10 cellular contexts compared by ENCODE assay signal in the genomic region with DNA sequence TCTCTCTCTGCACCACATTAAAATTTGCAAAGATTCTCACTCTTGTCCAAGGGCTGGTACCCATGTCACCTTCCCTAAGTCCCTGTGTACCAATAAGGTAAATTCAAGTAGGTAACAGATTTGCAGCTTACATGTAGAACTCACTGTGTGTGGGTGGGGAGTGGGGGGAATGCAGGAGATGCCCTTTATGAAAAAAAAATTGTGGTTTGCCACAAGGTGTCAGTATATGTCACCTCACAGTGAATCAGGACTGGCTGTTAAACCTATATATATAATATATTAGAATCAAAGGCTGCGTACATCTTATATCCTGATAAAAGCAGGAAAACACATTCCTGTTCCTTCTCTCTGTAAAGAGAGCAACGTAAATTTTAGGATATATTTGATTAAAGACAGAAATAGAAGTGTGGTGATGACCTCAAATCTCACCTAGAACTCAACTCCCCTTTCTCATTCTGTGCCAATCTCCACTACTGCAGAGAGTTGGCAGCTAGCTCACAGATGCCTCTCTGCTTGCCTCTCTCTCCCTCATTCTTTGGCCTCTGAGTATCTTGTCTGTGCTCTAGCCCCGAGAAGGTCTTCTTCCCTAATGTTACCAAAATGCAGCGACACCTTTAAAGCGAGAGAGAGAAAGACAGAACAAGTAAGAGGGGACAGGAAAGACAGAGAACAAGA. TPM values are rescaled to one million over a fixed set of nuclear protein-coding genes. Genes with fewer than 3 reads are reported as not detected.
DNase-seq lines count a peak whose midpoint lies in the region; ATAC-seq and TF ChIP-seq lines count a peak whose summit lies in the region.
"Had no signal": no experiment of that assay in that cellular context is flagged by ENCODE, and none has a peak within 500 bp of the region (broad histone marks: within the 10 kb centered on the region; RNA-seq: fewer than 3 reads in every experiment).

No MANE protein-coding gene starts in this region.

- BruUV-seq in OCI-LY7 (replicated peaks; lab: Mats Ljungman, UMichigan) = no TSS peak

- H3K36me3 ChIP-seq in cardiac muscle cell (no peaks in the 10 kb centered on the region), OCI-LY7 (ENCODE audit: insufficient read depth, low read length) (no peaks in the 10 kb centered on the region)

- H2AFZ ChIP-seq in OCI-LY7 (ENCODE audit: low read length) = peak overlapping the region; percentile 15; the same call in 1 of the 2 replicates

- peak; percentile 6 for TF ChIP-seq CTCF in cardiac muscle cell (IDR thresholded peaks at IDR 0.05; ENCODE audit: low read depth, low read length)
- TF ChIP-seq CTCF in OCI-LY7 (conservative IDR thresholded peaks at IDR 0.05; ENCODE audit: low read length) = peak; percentile 77

- H3K27me3 ChIP-seq in cardiac muscle cell = no peaks in the 10 kb centered on the region

- no peak overlapping the region for H3K4me2 ChIP-seq in OCI-LY7 (ENCODE audit: low read length)

- H3K27ac ChIP-seq in cardiac muscle cell (no peak overlapping the region), OCI-LY7 (ENCODE audit: low read depth, low read length, poor library complexity, severe bottlenecking) (no peak overlapping the region), epithelial cell of prostate (peak overlapping the region; percentile 67)

- no peaks in the 10 kb centered on the region for H3K9me2 ChIP-seq in OCI-LY7 (ENCODE audit: insufficient read depth, low read length)

- CTCF ChIA-PET in OCI-LY7 (lab: Charles Lee; ENCODE audit: unreplicated experiment) = no interaction called here

- ATAC-seq in left ventricle myocardium superior (no peak), HG02798 (IDR thresholded peaks at IDR 0.05; ENCODE audit: poor library complexity, unreplicated experiment) (no peak)
- ATAC-seq in stimulated activated effector memory CD8-positive, alpha-beta T cell treated with anti-CD3 and anti-CD28 coated beads, Interleukin-12 subunit alpha, Interleukin-12 subunit beta, amount 100 ng/mL, for 72 hours = peak; percentile 68

- POLR2A ChIA-PET in OCI-LY7 (lab: Charles Lee) = no interaction called here

- no peak overlapping the region for H3K27ac Mint-ChIP-seq in stimulated activated effector memory CD8-positive, alpha-beta T cell treated with anti-CD3 and anti-CD28 coated beads, Interleukin-12 subunit alpha, Interleukin-12 subunit beta, amount 100 ng/mL, for 72 hours

- no peaks in the 10 kb centered on the region for H3K36me3 Mint-ChIP-seq in stimulated activated effector memory CD8-positive, alpha-beta T cell treated with anti-CD3 and anti-CD28 coated beads, Interleukin-12 subunit alpha, Interleukin-12 subunit beta, amount 100 ng/mL, for 72 hours

- no peaks in the 10 kb centered on the region for H3K79me2 ChIP-seq in OCI-LY7 (ENCODE audit: insufficient read depth, low read depth, low read length)

- H3K4me3 Mint-ChIP-seq in stimulated activated effector memory CD8-positive, alpha-beta T cell treated with anti-CD3 and anti-CD28 coated beads, Interleukin-12 subunit alpha, Interleukin-12 subunit beta, amount 100 ng/mL, for 72 hours = no peak overlapping the region

- H3K9me3 ChIP-seq in cardiac muscle cell (ENCODE audit: low read depth) (no peaks in the 10 kb centered on the region), OCI-LY7 (ENCODE audit: low read length) (peaks cover 11% of the 10 kb centered on the region; the same call in 1 of the 2 replicates)

- no peak overlapping the region for H3K4me3 ChIP-seq in cardiac muscle cell
- no peak overlapping the region for H3K4me3 ChIP-seq in OCI-LY7 (ENCODE audit: low read depth, low read length, poor library complexity, severe bottlenecking)

- H3K9me3 Mint-ChIP-seq in stimulated activated effector memory CD8-positive, alpha-beta T cell treated with anti-CD3 and anti-CD28 coated beads, Interleukin-12 subunit alpha, Interleukin-12 subunit beta, amount 100 ng/mL, for 72 hours = peaks cover 2% of the 10 kb centered on the region

- no peaks in the 10 kb centered on the region for H4K20me1 ChIP-seq in OCI-LY7 (ENCODE audit: insufficient read depth, low read length)

- H3K4me1 Mint-ChIP-seq in stimulated activated effector memory CD8-positive, alpha-beta T cell treated with anti-CD3 and anti-CD28 coated beads, Interleukin-12 subunit alpha, Interleukin-12 subunit beta, amount 100 ng/mL, for 72 hours = peaks cover 13% of the 10 kb centered on the region

- intact Hi-C loops in left ventricle myocardium superior (cut with micrococcal nuclease) = no loop called here
- intact Hi-C loops in OCI-LY7 (cut with micrococcal nuclease; ENCODE audit: unreplicated experiment) = loop anchor here (2.0 kb wide), 1 partner anchor 111 kb away; no protein-coding TSS in a partner anchor

- DNase-seq in cardiac muscle cell (ENCODE audit: low read depth in 1 of 2, low spot score in 1 of 2) (no peak), left ventricle myocardium superior (no peak), OCI-LY7 (ENCODE audit: low spot score) (peak; percentile 32), epithelial cell of prostate (ENCODE audit: low read depth, low spot score) (no peak), UCSD-AML1 (lab: John Stamatoyannopoulos, UW; ENCODE audit: unreplicated experiment) (no peak), NCI-H2107 (lab: John Stamatoyannopoulos, UW) (no peak)
- no peak for DNase-seq in stimulated activated effector memory CD8-positive, alpha-beta T cell treated with anti-CD3 and anti-CD28 coated beads, Interleukin-12 subunit alpha, Interleukin-12 subunit beta, amount 100 ng/mL, for 72 hours (ENCODE audit: low spot score in 2 of 2)
- DNase-seq: aorta, DMS79 had no signal

- H3K4me1 ChIP-seq in cardiac muscle cell (ENCODE audit: low read depth) (no peaks in the 10 kb centered on the region), OCI-LY7 (ENCODE audit: insufficient read depth, low read length, poor library complexity, severe bottlenecking) (peaks cover 3% of the 10 kb centered on the region)

RNA-seq across cellular contexts. Expression of gene XDH, which starts 0.5 kb away (rescaled TPM):
- total RNA-seq in cardiac muscle cell = 0.25 and 0.69 TPM in 2 replicates
- 0.17 and 0.49 TPM in 2 replicates for polyA plus RNA-seq in cardiac muscle cell
- total RNA-seq in left ventricle myocardium superior = not detected
- not detected in 2 replicates for total RNA-seq in OCI-LY7 (2014; rRNA removed; shearing (Covaris generic))
- not detected in 2 replicates for total RNA-seq in OCI-LY7 (2022)
- total RNA-seq: aorta had no signal
